8 cellular contexts compared by ENCODE assay signal in the genomic region with DNA sequence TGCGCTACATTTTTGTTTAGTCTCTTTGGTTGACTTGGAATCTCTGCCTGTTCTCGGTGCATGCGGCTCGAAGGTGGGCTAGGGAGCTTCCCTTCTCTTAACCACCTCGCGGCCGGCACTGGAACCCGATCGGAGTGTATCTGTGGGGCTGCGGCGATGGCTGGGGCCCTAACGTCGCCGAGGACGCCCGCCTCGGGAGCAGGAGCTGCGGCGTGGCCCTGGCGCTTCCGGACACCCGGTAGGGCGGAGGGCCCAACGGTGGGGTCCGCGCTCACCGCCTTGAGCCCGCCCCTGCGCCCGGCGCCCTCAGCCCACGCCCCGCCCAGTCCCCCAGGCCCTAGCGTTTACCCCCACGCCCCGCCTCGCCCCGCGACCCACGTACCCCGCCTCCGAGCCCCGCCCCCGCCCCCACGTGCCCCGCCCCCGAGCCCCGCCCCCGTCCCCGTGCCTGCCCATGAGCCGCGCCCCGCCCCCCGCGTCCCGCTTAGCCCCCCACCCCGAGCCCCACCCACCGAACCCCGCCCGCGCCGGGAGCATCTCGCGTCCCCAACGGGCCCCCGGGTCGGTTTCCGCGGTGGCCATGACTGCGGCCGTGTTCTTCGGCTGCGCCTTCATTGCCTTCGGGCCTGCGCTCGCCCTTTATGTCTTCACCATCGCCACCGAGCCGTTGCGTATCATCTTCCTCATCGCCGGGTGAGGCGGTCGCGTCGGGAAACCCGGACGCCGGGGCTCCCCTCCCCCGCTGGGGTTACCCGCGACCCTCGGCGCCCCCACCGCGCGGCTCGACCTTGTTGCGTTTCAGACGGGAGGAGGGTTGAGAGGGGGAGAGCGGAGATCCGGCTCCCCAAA. TPM values are rescaled to one million over a fixed set of nuclear protein-coding genes. Genes with fewer than 3 reads are reported as not detected.
DNase-seq lines count a peak whose midpoint lies in the region; ATAC-seq and TF ChIP-seq lines count a peak whose summit lies in the region.

A gene (plus strand): TSS at position 562 of the 849 bp plus-strand sequence. CDS start 19 bp downstream, at position 581.

- peak within 1 kb of the TSS; percentile 79 for H2AK5ac ChIP-seq in IMR-90 (ENCODE audit: low read depth, low read length)

- no peaks in the 10 kb centered on the region for H3K79me2 ChIP-seq in neural cell (replicated peaks; ENCODE audit: insufficient read depth, low read length)

- peak within 1 kb of the TSS; percentile 84 for H3K18ac ChIP-seq in IMR-90 (ENCODE audit: low read depth, low read length)

- H2AFZ ChIP-seq in IMR-90 (replicated peaks; ENCODE audit: low read length, poor library complexity), result peak within 1 kb of the TSS; percentile 95
- peak within 1 kb of the TSS; percentile 93 for H2AFZ ChIP-seq in neural cell (ENCODE audit: low read depth, low read length)

- peak within 1 kb of the TSS; percentile 87 for H2BK120ac ChIP-seq in IMR-90 (ENCODE audit: low read depth, low read length)

- peak within 1 kb of the TSS; percentile 87 for H3K56ac ChIP-seq in IMR-90 (ENCODE audit: extremely low read depth, insufficient read depth, low read length)

- TF ChIP-seq RAD21 in IMR-90 (IDR thresholded peaks at IDR 0.05; ENCODE audit: low read length), result no peak
- peak; percentile 48 for TF ChIP-seq RAD21 in neural cell (conservative IDR thresholded peaks at IDR 0.05)

- BruUV-seq in IMR-90 (replicated peaks; lab: Mats Ljungman, UMichigan), result no TSS peak

- peak within 1 kb of the TSS; percentile 92 for H2AK9ac ChIP-seq in IMR-90 (replicated peaks; ENCODE audit: low read depth, low read length, poor library complexity)

- peak within 1 kb of the TSS; percentile 92 for H3K14ac ChIP-seq in IMR-90 (replicated peaks; ENCODE audit: low read depth, low read length)

- no peaks in the 10 kb centered on the region; the same call in 1 of the 2 replicates for H3K9me3 ChIP-seq in IMR-90 (ENCODE audit: control insufficient read depth, insufficient read depth, low read length)
- no peaks in the 10 kb centered on the region for H3K9me3 ChIP-seq in neural cell (ENCODE audit: low read length)
- H3K9me3 ChIP-seq in stomach, result no peaks in the 10 kb centered on the region

- H3K27me3 ChIP-seq in IMR-90 (ENCODE audit: control insufficient read depth, insufficient read depth, low read length), result no peaks in the 10 kb centered on the region
- no peaks in the 10 kb centered on the region for H3K27me3 ChIP-seq in neural cell (ENCODE audit: insufficient read depth, low read depth, low read length)
- no peaks in the 10 kb centered on the region for H3K27me3 ChIP-seq in stomach

- H3K36me3 ChIP-seq in IMR-90 (ENCODE audit: control insufficient read depth, insufficient read depth, low read length) (peaks cover 7% of the 10 kb centered on the region), neural cell (ENCODE audit: insufficient read depth, low read length) (no peaks in the 10 kb centered on the region), stomach (peaks cover 0 to 11% (median 5%) of the 10 kb centered on the region in 4 donors)

- POLR2A ChIA-PET in IMR-90 (lab: Charles Lee; ENCODE audit: unreplicated experiment), result no interaction called here

- TF ChIP-seq CTCF in IMR-90 (conservative IDR thresholded peaks at IDR 0.05; ENCODE audit: low read depth, low read length), result no peak
- TF ChIP-seq CTCF in fibroblast of the aortic adventitia (IDR thresholded peaks at IDR 0.05; ENCODE audit: insufficient read depth, low read length), result peak; percentile 6
- no peak for TF ChIP-seq CTCF in neural cell (IDR thresholded peaks at IDR 0.05; ENCODE audit: poor library complexity, severe bottlenecking)
- TF ChIP-seq CTCF in stomach (IDR thresholded peaks at IDR 0.05), result no peak

- no peak for TF ChIP-seq POLR2A in IMR-90 (IDR thresholded peaks at IDR 0.05; ENCODE audit: low read depth, low read length)
- TF ChIP-seq POLR2A in stomach (IDR thresholded peaks at IDR 0.05), result no peak

- H3K9me1 ChIP-seq in IMR-90 (ENCODE audit: insufficient read depth, low read length), result peaks cover 3% of the 10 kb centered on the region

- peaks cover 8% of the 10 kb centered on the region for H3F3A ChIP-seq in neural cell (ENCODE audit: insufficient read depth, low read length, poor library complexity, severe bottlenecking)

- peak within 1 kb of the TSS; percentile 17; the same call in 1 of the 2 replicates for H2BK20ac ChIP-seq in IMR-90 (ENCODE audit: low read depth, low read length)

- H3K9me2 ChIP-seq in neural cell (ENCODE audit: insufficient read depth, low read length), result no peaks in the 10 kb centered on the region

- peaks cover 6 to 10% of the 10 kb centered on the region in 2 experiments; a peak in 3 of 4 replicates for H3K79me1 ChIP-seq in IMR-90 (ENCODE audit: low read depth in 1 of 2, low read length in 2 of 2)

- H3K4me3 ChIP-seq in IMR-90 (ENCODE audit: insufficient read depth, low read depth, low read length), result peak within 1 kb of the TSS; percentile 92
- H3K4me3 ChIP-seq in fibroblast of the aortic adventitia (ENCODE audit: low read depth, low read length), result peak within 1 kb of the TSS; percentile 80
- H3K4me3 ChIP-seq in neural cell (ENCODE audit: low read length), result peak within 1 kb of the TSS; percentile 90
- H3K4me3 ChIP-seq in stomach, result peak within 1 kb of the TSS; percentile 69 to 89 (median 80)

- H3K4me1 ChIP-seq in IMR-90 (ENCODE audit: control insufficient read depth, insufficient read depth, low read length) (peaks cover 3% of the 10 kb centered on the region; the same call in 1 of the 2 replicates), stomach (peaks cover 0 to 22% (median 14%) of the 10 kb centered on the region in 4 donors)

- H2BK5ac ChIP-seq in IMR-90 (ENCODE audit: low read depth, low read length, poor library complexity, severe bottlenecking), result peak within 1 kb of the TSS; percentile 74

- DNase-seq in COR-L47 (lab: John Stamatoyannopoulos, UW) (peak; percentile 87), IMR-90 (peak; percentile 48), RPMI8226 (peak; percentile 61), fibroblast of the aortic adventitia (ENCODE audit: low read depth) (peak; percentile 51), stomach (peak; percentile 86)
- peak; percentile 73 for DNase-seq in activated T-helper 9 cell treated with anti-CD3 and anti-CD28 coated beads, Interleukin-2, amount 50 U/mL, for 16 hours (ENCODE audit: low read depth)

- H2BK15ac ChIP-seq in IMR-90 (ENCODE audit: low read depth, low read length), result peak within 1 kb of the TSS; percentile 65; the same call in 1 of the 3 replicates

- H4K8ac ChIP-seq in IMR-90 (ENCODE audit: low read depth in 2 of 2, low read length in 2 of 2), result peak within 1 kb of the TSS; percentile 86 to 92

- H3K4me2 ChIP-seq in IMR-90 (ENCODE audit: low read depth, low read length) (peak within 1 kb of the TSS; percentile 97), neural cell (ENCODE audit: low read length) (peak within 1 kb of the TSS; percentile 79)

- in situ Hi-C loops in IMR-90 (cut with MboI; ENCODE audit: low sequenced_read_pairs), result loop anchor here (25.0 kb wide), 1 partner anchor 785 kb away; no protein-coding TSS in a partner anchor

- intact Hi-C loops in IMR-90 (cut with micrococcal nuclease) (loop anchor here (2.0 kb wide), 3 partner anchors 88 to 220 kb away; a partner anchor contains a TSS), stomach (cut with DNase I; ENCODE audit: low total_unique reads) (no loop called here)

- H3K27ac ChIP-seq in IMR-90 (ENCODE audit: insufficient read depth, low read length) (peak within 1 kb of the TSS; percentile 86), neural cell (ENCODE audit: low read length) (peak within 1 kb of the TSS; percentile 24), stomach (peak within 1 kb of the TSS; percentile 81 to 90 (median 88))

- peak within 1 kb of the TSS; percentile 94 for H3K4ac ChIP-seq in IMR-90 (ENCODE audit: low read depth, low read length)

- peak within 1 kb of the TSS; percentile 92 for H3K23ac ChIP-seq in IMR-90 (ENCODE audit: low read depth, low read length)

- ATAC-seq in GM21381 (IDR thresholded peaks at IDR 0.05; ENCODE audit: unreplicated experiment), result peak; percentile 68
- peak; percentile 92 for ATAC-seq in IMR-90 (ENCODE audit: low read depth)

- TF ChIP-seq EP300 in neural cell (conservative IDR thresholded peaks at IDR 0.05; ENCODE audit: poor library complexity, severe bottlenecking) (no peak), stomach (IDR thresholded peaks at IDR 0.05) (no peak)

- 2% methylated on average over 9 of the region's 102 CpGs; no CpG with 5 or more reads in 1 of the 2 experiments for WGBS in IMR-90 (ENCODE audit: extremely low coverage in 2 of 2, insufficient read length in 1 of 2), 2 experiments
- WGBS in stomach, 5 donors, result 0 to 1% (median 1%) methylated on average over 14 to 100 of the region's 102 CpGs

- H4K91ac ChIP-seq in IMR-90 (ENCODE audit: insufficient read depth, low read depth, low read length), result peak within 1 kb of the TSS; percentile 86

- peak within 1 kb of the TSS; percentile 91 for H3K9ac ChIP-seq in IMR-90 (ENCODE audit: low read depth, low read length)
- H3K9ac ChIP-seq in neural cell (ENCODE audit: low read length), result peak within 1 kb of the TSS; percentile 78

- CTCF ChIA-PET in IMR-90 (lab: Yijun Ruan, JAX), result interaction anchor here (0.5 kb wide), 2 partner anchors 112 to 346 kb away, joined by 3 read pairs; no protein-coding TSS in a partner anchor

- dilution Hi-C loops in IMR-90 (cut with HindIII; ENCODE audit: low sequenced_read_pairs, unreplicated experiment), result no loop called here

- H4K20me1 ChIP-seq in IMR-90 (ENCODE audit: insufficient read depth, low read length) (no peaks in the 10 kb centered on the region), neural cell (ENCODE audit: insufficient read depth) (no peaks in the 10 kb centered on the region)

- H4K5ac ChIP-seq in IMR-90 (ENCODE audit: low read depth, low read length), result peak within 1 kb of the TSS; percentile 90

TF ChIP-seq in IMR-90, 13 proteins besides CTCF, POLR2A, EP300 and RAD21 (continues in another document):
- TF ChIP-seq MXI1 (IDR thresholded peaks at IDR 0.05; ENCODE audit: borderline replicate concordance, low read depth, low read length) (peak; percentile 15; the same call in 1 of the 2 replicates), RCOR1 (IDR thresholded peaks at IDR 0.05; ENCODE audit: insufficient replicate concordance, low read length) (no peak)

TF ChIP-seq in neural cell, 6 proteins besides CTCF, POLR2A, EP300 and RAD21 (continues in another document):
- peak; percentile 66 for TF ChIP-seq MXI1 (conservative IDR thresholded peaks at IDR 0.05; ENCODE audit: poor library complexity, severe bottlenecking)
- TF ChIP-seq TAF1 (IDR thresholded peaks at IDR 0.05; ENCODE audit: low read depth), result no peak
- TF ChIP-seq SMC3 (conservative IDR thresholded peaks at IDR 0.05; ENCODE audit: poor library complexity), result peak; percentile 61

RNA-seq across cellular contexts. Expression of the gene that starts here (rescaled TPM):
- total RNA-seq in IMR-90 (2012; rRNA removed), result 7.7 and 10.6 TPM in 2 replicates
- 5.1 and 7.0 TPM in 2 replicates for polyA plus RNA-seq in IMR-90 (2012; rRNA removed)
- polyA plus RNA-seq in IMR-90 (2012; cell fraction: cytosol; rRNA removed), result 2.7 and 3.8 TPM in 2 replicates
- 2.8 and 16.0 TPM in 2 replicates for polyA plus RNA-seq in IMR-90 (2012; cell fraction: nucleus; rRNA removed; ENCODE audit: low replicate concordance)
- 7.8 and 22.3 TPM in 2 replicates for total RNA-seq in fibroblast of the aortic adventitia (ENCODE audit: low replicate concordance)
- polyA plus RNA-seq in neural cell, result 13.2 and 14.6 TPM in 2 replicates
- 15.5 and 17.3 TPM in 2 replicates for polyA minus RNA-seq in neural cell
- 10 to 100 TPM in 1 of 5 donors, 1 to 10 TPM in 3, under 1 TPM in 1; 0.45 to 23.5 (median 7.6) TPM for total RNA-seq in stomach
- polyA plus RNA-seq in stomach, result 1 to 10 TPM in 2 of 3 donors, under 1 TPM in 1; 0.92 to 3.8 (median 2.7) TPM

Comparison
In these comparisons a context has a peak if more than half of its experiments do, and no peak if none do; other contexts are left out.
1. Peak in every context shown above with its lines: DNase-seq, ATAC-seq, H3K4me3 ChIP-seq and H3K27ac ChIP-seq.
2. H3K27ac ChIP-seq: peak in every context shown above with its lines; median percentile 88 in stomach; 86 in IMR-90; 24 in neural cell.